17 cellular contexts compared by ENCODE assay signal in the genomic region with DNA sequence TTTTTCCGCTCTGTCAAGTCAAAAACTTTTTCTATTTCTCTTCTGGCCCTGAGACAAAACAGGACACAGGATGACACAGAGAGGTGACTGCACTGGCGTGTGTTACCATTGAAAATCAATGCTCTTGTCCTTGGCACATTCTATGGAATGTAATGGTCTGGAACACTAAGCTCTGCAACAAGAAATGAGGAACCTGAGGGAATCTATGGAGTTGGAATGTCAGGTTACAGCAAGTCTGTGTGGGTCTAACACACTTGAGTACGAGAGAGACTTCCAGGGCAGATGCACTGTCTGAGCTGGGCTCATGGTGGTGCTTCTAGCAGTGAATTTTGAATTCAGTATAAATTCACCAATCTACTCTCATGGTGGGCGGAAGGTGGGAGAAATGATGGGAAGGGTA.
DNase-seq lines count a peak whose midpoint lies in the region; ATAC-seq and TF ChIP-seq lines count a peak whose summit lies in the region.
"Had no signal": no experiment of that assay in that cellular context is flagged by ENCODE, and none has a peak within 500 bp of the region (broad histone marks: within the 10 kb centered on the region; RNA-seq: fewer than 3 reads in every experiment).

No MANE protein-coding gene starts in this region.

- H3K79me2 ChIP-seq in neural cell (replicated peaks; ENCODE audit: insufficient read depth, low read length) = no peaks in the 10 kb centered on the region

- no peaks in the 10 kb centered on the region for H3F3A ChIP-seq in neural cell (ENCODE audit: insufficient read depth, low read length, poor library complexity, severe bottlenecking)

- no peak for TF ChIP-seq EP300 in neural cell (conservative IDR thresholded peaks at IDR 0.05; ENCODE audit: poor library complexity, severe bottlenecking)

- H3K9me3 ChIP-seq in neural cell (ENCODE audit: low read length) = peaks cover under 1% of the 10 kb centered on the region
- H3K9me3 ChIP-seq: Peyer's patch had no signal

- peak; percentile 26 for ATAC-seq in GM18907 (IDR thresholded peaks at IDR 0.05; ENCODE audit: unreplicated experiment)
- no peak for ATAC-seq in GM19455 (IDR thresholded peaks at IDR 0.05; ENCODE audit: unreplicated experiment)

- TF ChIP-seq RAD21 in neural cell (conservative IDR thresholded peaks at IDR 0.05) = no peak

- no peaks in the 10 kb centered on the region for H3K36me3 ChIP-seq in neural cell (ENCODE audit: insufficient read depth, low read length)
- H3K36me3 ChIP-seq: Peyer's patch had no signal

- peak overlapping the region; percentile 9 for H3K9ac ChIP-seq in neural cell (ENCODE audit: low read length)

- DNase-seq in SK-N-DZ (ENCODE audit: low spot score) (peak; percentile 30), head of caudate nucleus (peak in 27 of 42 donors; percentile 10 to 69 (median 35)), iPS-NIHi7 (ENCODE audit: extremely low spot score) (no peak)
- no peak for DNase-seq in activated CD8-positive, alpha-beta memory T cell treated with anti-CD3 and anti-CD28 coated beads, Interleukin-2, amount 50 U/mL, for 4 hours
- DNase-seq: GOT3; KG1; MV-4-11; NCI-H1930; NCI-H2171; NCI-H526 treated with DMSO at 0.1 percent for 48 hours; NK-92 treated with Interleukin-12 subunit alpha and Interleukin-12 subunit beta, amount 100 ng/mL, for 24 hours; Peyer's patch; T-helper 1 cell had no signal

- no peaks in the 10 kb centered on the region for H3K27me3 ChIP-seq in neural cell (ENCODE audit: insufficient read depth, low read depth, low read length)
- H3K27me3 ChIP-seq: Peyer's patch had no signal

- peak overlapping the region; percentile 77 for H3K27ac ChIP-seq in neural cell (ENCODE audit: low read length)
- H3K27ac ChIP-seq: C4-2B, Peyer's patch had no signal

- H3K4me3 ChIP-seq in neural cell (ENCODE audit: low read length) = no peak overlapping the region
- H3K4me3 ChIP-seq: Peyer's patch had no signal

- TF ChIP-seq CTCF in neural cell (IDR thresholded peaks at IDR 0.05; ENCODE audit: poor library complexity, severe bottlenecking) = no peak

- H4K20me1 ChIP-seq in neural cell (ENCODE audit: insufficient read depth) = no peaks in the 10 kb centered on the region

- H2AFZ ChIP-seq in neural cell (ENCODE audit: low read depth, low read length) = no peak overlapping the region

- no peak overlapping the region for H3K4me2 ChIP-seq in neural cell (ENCODE audit: low read length)

- H3K9me2 ChIP-seq in neural cell (ENCODE audit: insufficient read depth, low read length) = no peaks in the 10 kb centered on the region

- intact Hi-C loops in head of caudate nucleus (cut with DNase I) = no loop called here

TF ChIP-seq in neural cell, 6 proteins besides CTCF, POLR2A, EP300 and RAD21:
- TF ChIP-seq SMC3 (conservative IDR thresholded peaks at IDR 0.05; ENCODE audit: poor library complexity) (no peak), EZH2 (IDR thresholded peaks at IDR 0.05; ENCODE audit: borderline replicate concordance, insufficient read depth, low read length, poor library complexity, severe bottlenecking) (no peak), TAF1 (IDR thresholded peaks at IDR 0.05; ENCODE audit: low read depth) (no peak), MXI1 (conservative IDR thresholded peaks at IDR 0.05; ENCODE audit: poor library complexity, severe bottlenecking) (no peak), POLR2AphosphoS5 (IDR thresholded peaks at IDR 0.05) (no peak)
- TF ChIP-seq, protein P1, sequence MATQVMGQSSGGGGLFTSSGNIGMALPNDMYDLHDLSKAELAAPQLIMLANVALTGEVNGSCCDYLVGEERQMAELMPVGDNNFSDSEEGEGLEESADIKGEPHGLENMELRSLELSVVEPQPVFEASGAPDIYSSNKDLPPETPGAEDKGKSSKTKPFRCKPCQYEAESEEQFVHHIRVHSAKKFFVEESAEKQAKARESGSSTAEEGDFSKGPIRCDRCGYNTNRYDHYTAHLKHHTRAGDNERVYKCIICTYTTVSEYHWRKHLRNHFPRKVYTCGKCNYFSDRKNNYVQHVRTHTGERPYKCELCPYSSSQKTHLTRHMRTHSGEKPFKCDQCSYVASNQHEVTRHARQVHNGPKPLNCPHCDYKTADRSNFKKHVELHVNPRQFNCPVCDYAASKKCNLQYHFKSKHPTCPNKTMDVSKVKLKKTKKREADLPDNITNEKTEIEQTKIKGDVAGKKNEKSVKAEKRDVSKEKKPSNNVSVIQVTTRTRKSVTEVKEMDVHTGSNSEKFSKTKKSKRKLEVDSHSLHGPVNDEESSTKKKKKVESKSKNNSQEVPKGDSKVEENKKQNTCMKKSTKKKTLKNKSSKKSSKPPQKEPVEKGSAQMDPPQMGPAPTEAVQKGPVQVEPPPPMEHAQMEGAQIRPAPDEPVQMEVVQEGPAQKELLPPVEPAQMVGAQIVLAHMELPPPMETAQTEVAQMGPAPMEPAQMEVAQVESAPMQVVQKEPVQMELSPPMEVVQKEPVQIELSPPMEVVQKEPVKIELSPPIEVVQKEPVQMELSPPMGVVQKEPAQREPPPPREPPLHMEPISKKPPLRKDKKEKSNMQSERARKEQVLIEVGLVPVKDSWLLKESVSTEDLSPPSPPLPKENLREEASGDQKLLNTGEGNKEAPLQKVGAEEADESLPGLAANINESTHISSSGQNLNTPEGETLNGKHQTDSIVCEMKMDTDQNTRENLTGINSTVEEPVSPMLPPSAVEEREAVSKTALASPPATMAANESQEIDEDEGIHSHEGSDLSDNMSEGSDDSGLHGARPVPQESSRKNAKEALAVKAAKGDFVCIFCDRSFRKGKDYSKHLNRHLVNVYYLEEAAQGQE (IDR thresholded peaks at IDR 0.05; ENCODE audit: borderline replicate concordance) = no peak

Comparison
In these comparisons a context has a peak if more than half of its experiments do, and no peak if none do; other contexts are left out.
1. DNase-seq: peak in SK-N-DZ (single experiment) and head of caudate nucleus (27 of 42); none in activated CD8-positive, alpha-beta memory T cell treated with anti-CD3 and anti-CD28 coated beads, Interleukin-2, amount 50 U/mL, for 4 hours (single experiment) and iPS-NIHi7 (single experiment).